In genomic region chr18:74373428-74373827, GRCh38 we compare ENCODE assay signal across 19 cellular contexts. TPM values are rescaled to one million over a fixed set of nuclear protein-coding genes. Genes with fewer than 3 reads are reported as not detected.
DNase-seq lines count a peak whose midpoint lies in the region; ATAC-seq and TF ChIP-seq lines count a peak whose summit lies in the region.
"Had no signal": no experiment of that assay in that cellular context is flagged by ENCODE, and none has a peak within 500 bp of the region (broad histone marks: within the 10 kb centered on the region; RNA-seq: fewer than 3 reads in every experiment).

No MANE protein-coding gene starts in this region.

- in situ Hi-C loops in GM13976 (cut with MboI; ENCODE audit: low sequenced_read_pairs, unreplicated experiment): no loop called here

- intact Hi-C loops in activated CD4-positive, alpha-beta T cell treated with anti-CD3 and anti-CD28 coated beads for 36 hours (cut with DNase I, micrococcal nuclease): loop anchor here in 1 of 2 experiments (5.0 kb wide), 1 partner anchor 124 kb away; the partner anchor contains the start of gene CNDP2

- H3K4me1 ChIP-seq in effector memory CD4-positive, alpha-beta T cell (ENCODE audit: control insufficient read depth, insufficient read depth, low read length, poor library complexity, severe bottlenecking): peaks cover 31% of the 10 kb centered on the region
- H3K4me1 ChIP-seq: uterus had no signal

- H3K36me3 Mint-ChIP-seq in activated CD4-positive, alpha-beta T cell treated with anti-CD3 and anti-CD28 coated beads for 36 hours (ENCODE audit: low read depth): no peaks in the 10 kb centered on the region
- H3K36me3 Mint-ChIP-seq in activated CD8-positive, alpha-beta memory T cell treated with anti-CD3 and anti-CD28 coated beads, Interleukin-2, amount 10 ng/mL, durations not matched to agents 7 days and 5 days: no peaks in the 10 kb centered on the region
- no peaks in the 10 kb centered on the region for H3K36me3 Mint-ChIP-seq in nephron progenitor cell (ENCODE audit: low read depth)

- no peaks in the 10 kb centered on the region for H3K36me3 ChIP-seq in effector memory CD4-positive, alpha-beta T cell (ENCODE audit: control insufficient read depth, insufficient read depth, low read length)
- H3K36me3 ChIP-seq: uterus had no signal

- CTCF ChIA-PET in activated CD4-positive, alpha-beta T cell treated with anti-CD3 and anti-CD28 coated beads for 36 hours (lab: Charles Lee): interaction anchor here (1.0 to 2.3 kb wide), 6 partner anchors 14 to 179 kb away, joined by 3 to 8 read pairs (median 6); no protein-coding TSS in a partner anchor
- CTCF ChIA-PET in activated CD8-positive, alpha-beta memory T cell treated with anti-CD3 and anti-CD28 coated beads, Interleukin-2, amount 10 ng/mL, durations not matched to agents 7 days and 5 days (lab: Charles Lee): interaction anchor here (0.7 to 1.4 kb wide), 5 partner anchors 16 to 120 kb away, joined by 3 to 6 read pairs (median 5); no protein-coding TSS in a partner anchor

- DNase-seq in activated CD4-positive, alpha-beta T cell treated with anti-CD3 and anti-CD28 coated beads for 36 hours: peak; percentile 30
- no peak for DNase-seq in activated CD4-positive, alpha-beta T cell treated with anti-CD3 and anti-CD28 coated beads, Interleukin-2, amount 50 U/mL, for 48 hours
- DNase-seq in GM13976 (ENCODE audit: low spot score) (peak; percentile 2), nephron progenitor cell (no peak)
- DNase-seq in activated CD8-positive, alpha-beta memory T cell treated with anti-CD3 and anti-CD28 coated beads, Interleukin-2, amount 10 ng/mL, durations not matched to agents 7 days and 5 days: peak; percentile 64
- DNase-seq in effector memory CD4-positive, alpha-beta T cell: peak; percentile 47 to 60 (median 48)
- DNase-seq: 8988T, NCI-H1436 treated with DMSO at 0.1 percent for 48 hours, NCI-H510A treated with DMSO at 0.1 percent for 48 hours, posterior cingulate gyrus, uterus had no signal

- no peak overlapping the region for H3K4me3 Mint-ChIP-seq in activated CD4-positive, alpha-beta T cell treated with anti-CD3 and anti-CD28 coated beads for 36 hours
- no peak overlapping the region for H3K4me3 Mint-ChIP-seq in activated CD8-positive, alpha-beta memory T cell treated with anti-CD3 and anti-CD28 coated beads, Interleukin-2, amount 10 ng/mL, durations not matched to agents 7 days and 5 days
- no peak overlapping the region for H3K4me3 Mint-ChIP-seq in nephron progenitor cell
- H3K4me3 Mint-ChIP-seq: dendritic cell treated with granulocyte-macrophage colony-stimulating factor and Interleukin-4, amounts not matched to agents 40 ng/mL and 50 ng/mL, for 4 days had no signal

- H3K27me3 ChIP-seq in effector memory CD4-positive, alpha-beta T cell (replicated peaks; ENCODE audit: control insufficient read depth, insufficient read depth, low read length, poor library complexity, severe bottlenecking): no peaks in the 10 kb centered on the region
- H3K27me3 ChIP-seq: uterus had no signal

- POLR2A ChIA-PET in activated CD4-positive, alpha-beta T cell treated with anti-CD3 and anti-CD28 coated beads for 36 hours (lab: Charles Lee): interaction anchor here (0.6 to 0.7 kb wide), 2 partner anchors 467 to 837 kb away, joined by 3 read pairs; partner anchors contain the start of gene TSHZ1

- H3K4me3 ChIP-seq in effector memory CD4-positive, alpha-beta T cell (ENCODE audit: insufficient read depth, low read depth, low read length, poor library complexity, severe bottlenecking): no peak overlapping the region
- H3K4me3 ChIP-seq: SK-N-MC, uterus had no signal

- peak overlapping the region; percentile 57 for H3K27ac ChIP-seq in effector memory CD4-positive, alpha-beta T cell (ENCODE audit: insufficient read depth, low read length, poor library complexity, severe bottlenecking)
- H3K27ac ChIP-seq: HL-60, KMS-11, SK-N-MC, uterus had no signal

- peak; percentile 79 for ATAC-seq in activated CD4-positive, alpha-beta T cell treated with anti-CD3 and anti-CD28 coated beads for 36 hours
- ATAC-seq in activated CD8-positive, alpha-beta memory T cell treated with anti-CD3 and anti-CD28 coated beads, Interleukin-2, amount 10 ng/mL, durations not matched to agents 7 days and 5 days: peak; percentile 91
- ATAC-seq in HG03045 (IDR thresholded peaks at IDR 0.05; ENCODE audit: unreplicated experiment) (no peak), HG03432 (IDR thresholded peaks at IDR 0.05; ENCODE audit: unreplicated experiment) (no peak)

- peaks cover 7% of the 10 kb centered on the region for H3K27me3 Mint-ChIP-seq in activated CD4-positive, alpha-beta T cell treated with anti-CD3 and anti-CD28 coated beads for 36 hours
- peaks cover 25% of the 10 kb centered on the region for H3K27me3 Mint-ChIP-seq in activated CD8-positive, alpha-beta memory T cell treated with anti-CD3 and anti-CD28 coated beads, Interleukin-2, amount 10 ng/mL, durations not matched to agents 7 days and 5 days
- peaks cover 7% of the 10 kb centered on the region for H3K27me3 Mint-ChIP-seq in nephron progenitor cell (ENCODE audit: low read depth, poor library complexity)

- H3K27ac Mint-ChIP-seq in activated CD4-positive, alpha-beta T cell treated with anti-CD3 and anti-CD28 coated beads for 36 hours: no peak overlapping the region
- H3K27ac Mint-ChIP-seq in activated CD8-positive, alpha-beta memory T cell treated with anti-CD3 and anti-CD28 coated beads, Interleukin-2, amount 10 ng/mL, durations not matched to agents 7 days and 5 days: no peak overlapping the region
- H3K27ac Mint-ChIP-seq in nephron progenitor cell: no peak overlapping the region
- H3K27ac Mint-ChIP-seq: dendritic cell treated with granulocyte-macrophage colony-stimulating factor and Interleukin-4, amounts not matched to agents 40 ng/mL and 50 ng/mL, for 4 days had no signal

- peaks cover 64% of the 10 kb centered on the region for H3K4me1 Mint-ChIP-seq in activated CD4-positive, alpha-beta T cell treated with anti-CD3 and anti-CD28 coated beads for 36 hours
- peaks cover 40% of the 10 kb centered on the region for H3K4me1 Mint-ChIP-seq in activated CD8-positive, alpha-beta memory T cell treated with anti-CD3 and anti-CD28 coated beads, Interleukin-2, amount 10 ng/mL, durations not matched to agents 7 days and 5 days
- H3K4me1 Mint-ChIP-seq in nephron progenitor cell: peaks cover 12% of the 10 kb centered on the region

- no peaks in the 10 kb centered on the region for H3K9me3 ChIP-seq in effector memory CD4-positive, alpha-beta T cell (ENCODE audit: control insufficient read depth, low read length)
- H3K9me3 ChIP-seq: uterus had no signal

- TF ChIP-seq CTCF in GM13976 (IDR thresholded peaks at IDR 0.05; ENCODE audit: borderline replicate concordance, control extremely low read depth, extremely low read depth, insufficient read depth, missing control alignments) (no peak), nephron progenitor cell (IDR thresholded peaks at IDR 0.05) (no peak)

- H3K9me3 Mint-ChIP-seq in activated CD4-positive, alpha-beta T cell treated with anti-CD3 and anti-CD28 coated beads for 36 hours (ENCODE audit: low read depth): no peaks in the 10 kb centered on the region
- H3K9me3 Mint-ChIP-seq in activated CD8-positive, alpha-beta memory T cell treated with anti-CD3 and anti-CD28 coated beads, Interleukin-2, amount 10 ng/mL, durations not matched to agents 7 days and 5 days (ENCODE audit: low read depth): no peaks in the 10 kb centered on the region
- no peaks in the 10 kb centered on the region for H3K9me3 Mint-ChIP-seq in nephron progenitor cell
- H3K9me3 Mint-ChIP-seq: dendritic cell treated with granulocyte-macrophage colony-stimulating factor and Interleukin-4, amounts not matched to agents 40 ng/mL and 50 ng/mL, for 4 days had no signal

RNA-seq across cellular contexts. Expression of gene C18orf63, which starts 57.8 kb away (rescaled TPM):
- total RNA-seq in activated CD4-positive, alpha-beta T cell treated with anti-CD3 and anti-CD28 coated beads for 36 hours: not detected
- not detected for total RNA-seq in activated CD8-positive, alpha-beta memory T cell treated with anti-CD3 and anti-CD28 coated beads, Interleukin-2, amount 10 ng/mL, durations not matched to agents 7 days and 5 days
- total RNA-seq: astrocyte, OCI-LY7, uterus had no signal

Comparison
In these comparisons a context has a peak if more than half of its experiments do, and no peak if none do; other contexts are left out.
1. DNase-seq: peak in activated CD4-positive, alpha-beta T cell treated with anti-CD3 and anti-CD28 coated beads for 36 hours (single experiment), GM13976 (single experiment), activated CD8-positive, alpha-beta memory T cell treated with anti-CD3 and anti-CD28 coated beads, Interleukin-2, amount 10 ng/mL, durations not matched to agents 7 days and 5 days (single experiment) and effector memory CD4-positive, alpha-beta T cell (3 of 3); none in activated CD4-positive, alpha-beta T cell treated with anti-CD3 and anti-CD28 coated beads, Interleukin-2, amount 50 U/mL, for 48 hours (0 of 2) and nephron progenitor cell (single experiment).
2. ATAC-seq: peak in activated CD4-positive, alpha-beta T cell treated with anti-CD3 and anti-CD28 coated beads for 36 hours (single experiment) and activated CD8-positive, alpha-beta memory T cell treated with anti-CD3 and anti-CD28 coated beads, Interleukin-2, amount 10 ng/mL, durations not matched to agents 7 days and 5 days (single experiment); none in HG03045 (single experiment) and HG03432 (single experiment).